8 cellular contexts compared by ENCODE assay signal in genomic region chr5:89885670-89886069, GRCh38.
"Had no signal": no experiment of that assay in that cellular context is flagged by ENCODE, and none has a peak within 500 bp of the region (broad histone marks: within the 10 kb centered on the region; RNA-seq: fewer than 3 reads in every experiment).

No MANE protein-coding gene starts in this region.

- DNase-seq: GDM1, GF-D8 had no signal

- H3K4me3 ChIP-seq: GM12878 had no signal

- FAIRE-seq: G401.6, GM12878, GM12891, GM12892, GM18507, GM19239 had no signal

- ATAC-seq: GM12878 had no signal
